In genomic region chr1:211241071-211241470, GRCh38 we compare ENCODE assay signal across 34 cellular contexts.
"Had no signal": no experiment of that assay in that cellular context is flagged by ENCODE, and none has a peak within 500 bp of the region (broad histone marks: within the 10 kb centered on the region; RNA-seq: fewer than 3 reads in every experiment).

No MANE protein-coding gene starts in this region.

- DNase-seq: Karpas-422, Kasumi-1, MG63, MM.1S, MV-4-11, NCI-H1048, NCI-H1092, NCI-H1092 treated with DMSO at 0.1 percent for 48 hours, NCI-H1105, NCI-H1105 treated with DMSO at 0.1 percent for 48 hours, NCI-H1417, NCI-H1417 treated with DMSO at 0.1 percent for 48 hours, NCI-H1436, NCI-H1436 treated with DMSO at 0.1 percent for 48 hours, NCI-H146, NCI-H1694, NCI-H1694 treated with DMSO at 0.1 percent for 48 hours, NCI-H187, NCI-H187 treated with DMSO at 0.1 percent for 48 hours, NCI-H1930, NCI-H2029 treated with DMSO at 0.1 percent for 48 hours, NCI-H2081, NCI-H2081 treated with DMSO at 0.1 percent for 48 hours, NCI-H2107, NCI-H2171, NCI-H2171 treated with DMSO at 0.1 percent for 48 hours, NCI-H2227 treated with DMSO at 0.1 percent for 48 hours, NCI-H226, NCI-H345, NCI-H446, NCI-H446 treated with DMSO at 0.1 percent for 48 hours, NCI-H510A, NCI-H510A treated with DMSO at 0.1 percent for 48 hours, NCI-H524 had no signal

- H3K27me3 ChIP-seq: MG63 had no signal

- H3K9me3 ChIP-seq: MG63 had no signal

- H3K4me3 ChIP-seq: MG63 had no signal

- H3K36me3 ChIP-seq: MG63 had no signal
